In genomic region chrX:3520458-3520857, GRCh38 we compare ENCODE assay signal across 21 cellular contexts.
"Had no signal": no experiment of that assay in that cellular context is flagged by ENCODE, and none has a peak within 500 bp of the region (broad histone marks: within the 10 kb centered on the region; RNA-seq: fewer than 3 reads in every experiment).

No MANE protein-coding gene starts in this region.

- ATAC-seq: activated T-cell treated with anti-CD3 and anti-CD28 coated beads, Interleukin-2, amount 50 U/mL, for 72 hours; foreskin keratinocyte; T-helper 17 cell had no signal

- H3K27me3 ChIP-seq: foreskin keratinocyte, left lung, spleen, upper lobe of left lung had no signal

- H3K4me3 ChIP-seq: left lung, spleen, thoracic aorta, upper lobe of left lung had no signal

- H3K27ac ChIP-seq: foreskin keratinocyte, spleen, thoracic aorta, upper lobe of left lung had no signal

- H3K4me1 ChIP-seq: foreskin keratinocyte, left lung, spleen, upper lobe of left lung had no signal

- DNase-seq: activated CD4-positive, alpha-beta memory T cell treated with anti-CD3 and anti-CD28 coated beads for 36 hours; activated CD4-positive, alpha-beta T cell treated with anti-CD3 and anti-CD28 coated beads for 48 hours; activated effector memory CD4-positive, alpha-beta T cell treated with Interleukin-2 at 50 U/mL for 16 hours; activated naive CD4-positive, alpha-beta T cell treated with anti-CD3 and anti-CD28 coated beads for 36 hours; activated naive CD8-positive, alpha-beta T cell treated with anti-CD3 and anti-CD28 coated beads, Interleukin-2, amount 10 ng/mL, durations not matched to agents 7 days and 5 days; activated T-cell treated with anti-CD3 and anti-CD28 coated beads, Interleukin-2, amount 50 U/mL, for 72 hours; amygdala; cerebellar nuclear complex; cortex of kidney; endodermal cell; foreskin keratinocyte; immature natural killer cell; left lung; nephron progenitor cell; spleen; stimulated activated CD4-positive, alpha-beta T cell treated with anti-CD3 and anti-CD28 coated beads, Interleukin-4, amount 100 ng/mL, for 24 hours; stimulated activated naive CD4-positive, alpha-beta T cell treated with Interleukin-2 at 50 U/mL for 16 hours; SW 1271; T-helper 17 cell; upper lobe of left lung had no signal

- H3K9me3 ChIP-seq: left lung, spleen, thoracic aorta, upper lobe of left lung had no signal

- H3K36me3 ChIP-seq: left lung, spleen, thoracic aorta, upper lobe of left lung had no signal
